ENCODE assay signal across 1 cellular context in genomic region chr5:100853582-100853981, GRCh38.
TF ChIP-seq lines count a peak whose summit lies in the region.

No MANE protein-coding gene starts in this region.

TF ChIP-seq in GM12878, 131 proteins besides CTCF, POLR2A, EP300 and RAD21 (continued from another document):
- no peak for TF ChIP-seq ZNF384 (IDR thresholded peaks at IDR 0.05; ENCODE audit: borderline replicate concordance, low read depth, low read length)
- TF ChIP-seq CEBPZ (IDR thresholded peaks at IDR 0.05; ENCODE audit: low read depth, low read length) = no peak
- no peak for TF ChIP-seq JUND (IDR thresholded peaks at IDR 0.05; ENCODE audit: low read depth, low read length)
- TF ChIP-seq MYC (IDR thresholded peaks at IDR 0.05; ENCODE audit: insufficient read depth, insufficient read length, insufficient replicate concordance, low read length, severe bottlenecking) = no peak
- TF ChIP-seq E2F4 (IDR thresholded peaks at IDR 0.05; ENCODE audit: low read depth, low read length) = no peak
- no peak for TF ChIP-seq PAX5 (IDR thresholded peaks at IDR 0.05; ENCODE audit: borderline replicate concordance, low read depth, low read length)
- TF ChIP-seq GABPA (IDR thresholded peaks at IDR 0.05; ENCODE audit: low read depth) = no peak
- no peak for TF ChIP-seq SP1 (IDR thresholded peaks at IDR 0.05; ENCODE audit: low read depth, low read length)
- no peak for TF ChIP-seq CREB1 (IDR thresholded peaks at IDR 0.05; ENCODE audit: low read depth)
- no peak for TF ChIP-seq MTA2 (IDR thresholded peaks at IDR 0.05; ENCODE audit: low read depth)
- TF ChIP-seq HDAC2 (IDR thresholded peaks at IDR 0.05) = no peak
- TF ChIP-seq NFXL1 (IDR thresholded peaks at IDR 0.05; ENCODE audit: borderline replicate concordance) = no peak
